Comparison of ENCODE assay signal across 16 cellular contexts in genomic region chr4:36269116-36269515, GRCh38. TPM values are rescaled to one million over a fixed set of nuclear protein-coding genes. Genes with fewer than 3 reads are reported as not detected.
DNase-seq lines count a peak whose midpoint lies in the region; ATAC-seq, FAIRE-seq and TF ChIP-seq lines count a peak whose summit lies in the region.
"Had no signal": no experiment of that assay in that cellular context is flagged by ENCODE, and none has a peak within 500 bp of the region (broad histone marks: within the 10 kb centered on the region; RNA-seq: fewer than 3 reads in every experiment).

No MANE protein-coding gene starts in this region.

- no peaks in the 10 kb centered on the region for H3K79me2 ChIP-seq in GM12878 (ENCODE audit: control insufficient read depth, insufficient read depth, low read length)

- RAD21 ChIA-PET in GM12878 (lab: Charles Lee; ENCODE audit: unreplicated experiment): interaction anchor here (1.7 to 2.3 kb wide), 2 partner anchors 64 to 79 kb away, joined by 4 to 9 read pairs; no protein-coding TSS in a partner anchor

- H3K4me3 Mint-ChIP-seq in activated CD4-positive, alpha-beta T cell treated with anti-CD3 and anti-CD28 coated beads for 36 hours: no peak overlapping the region

- TF ChIP-seq EP300 in GM12878 (IDR thresholded peaks at IDR 0.05; ENCODE audit: borderline replicate concordance in 1 of 2, control insufficient read depth in 1 of 2, low read depth in 2 of 2, low read length in 2 of 2): no peak

- H3K9ac ChIP-seq in GM12878 (ENCODE audit: control insufficient read depth, insufficient read depth, low read length): no peak overlapping the region

- H3K4me2 ChIP-seq in GM12878 (ENCODE audit: control insufficient read depth, insufficient read depth): no peak overlapping the region

- CTCF ChIA-PET in activated CD4-positive, alpha-beta T cell treated with anti-CD3 and anti-CD28 coated beads for 36 hours (lab: Charles Lee): interaction anchor here (0.5 to 3.0 kb wide), 4 partner anchors 10 to 261 kb away, joined by 3 to 17 read pairs (median 4); no protein-coding TSS in a partner anchor
- CTCF ChIA-PET in GM12878 (lab: Yijun Ruan, JAX): interaction anchor here (0.9 to 2.8 kb wide), 3 partner anchors 8 to 24 kb away, joined by 4 to 6 read pairs (median 5); partner anchors contain the start of genes ARAP2 and DTHD1

- intact Hi-C loops in activated CD4-positive, alpha-beta T cell treated with anti-CD3 and anti-CD28 coated beads for 36 hours (cut with DNase I, micrococcal nuclease): loop anchor here in 1 of 2 experiments (2.0 kb wide), 1 partner anchor 18 kb away; no protein-coding TSS in a partner anchor
- intact Hi-C loops in GM12878 (cut with micrococcal nuclease; ENCODE audit: unreplicated experiment): no loop called here
- intact Hi-C loops in sciatic nerve (cut with DNase I): no loop called here

- no TSS peak for BruUV-seq in GM12878 (replicated peaks; lab: Mats Ljungman, UMichigan)

- TF ChIP-seq CTCF in GM12878 (IDR thresholded peaks at IDR 0.05 in 2 of 3, conservative IDR thresholded peaks at IDR 0.05 in 1 of 3; ENCODE audit: control insufficient read depth in 2 of 3, extremely low read depth in 1 of 3, insufficient read depth in 1 of 3, low read depth in 3 of 3, low read length in 3 of 3): no peak

- no peaks in the 10 kb centered on the region for H3K27me3 ChIP-seq in GM12878 (replicated peaks in 1 of 2; ENCODE audit: control insufficient read depth in 2 of 2, insufficient read depth in 2 of 2, low read length in 1 of 2)

- no peaks in the 10 kb centered on the region for H3K9me3 ChIP-seq in GM12878 (replicated peaks; ENCODE audit: control insufficient read depth, insufficient read depth, low read length)
- H3K9me3 ChIP-seq: thoracic aorta had no signal

- peak; percentile 79 for ATAC-seq in activated CD4-positive, alpha-beta T cell treated with anti-CD3 and anti-CD28 coated beads for 36 hours
- ATAC-seq in GM12878: peak; percentile 84
- peak; percentile 36 for ATAC-seq in sciatic nerve
- no peak for ATAC-seq in left lobe of liver
- ATAC-seq in HG03196 (IDR thresholded peaks at IDR 0.05; ENCODE audit: unreplicated experiment): no peak

- no peaks in the 10 kb centered on the region for H3K4me1 ChIP-seq in GM12878 (ENCODE audit: control insufficient read depth, insufficient read depth, low read length)

- no peak for TF ChIP-seq POLR2A in GM12878 (IDR thresholded peaks at IDR 0.05; ENCODE audit: low read depth, low read length)

- H3K9me3 Mint-ChIP-seq in activated CD4-positive, alpha-beta T cell treated with anti-CD3 and anti-CD28 coated beads for 36 hours (ENCODE audit: low read depth): no peaks in the 10 kb centered on the region

- no peaks in the 10 kb centered on the region for H3K36me3 ChIP-seq in GM12878 (ENCODE audit: control insufficient read depth in 2 of 2, insufficient read depth in 2 of 2, low read length in 1 of 2)
- H3K36me3 ChIP-seq: thoracic aorta had no signal

- H2AFZ ChIP-seq in GM12878 (ENCODE audit: control insufficient read depth, low read depth, low read length): no peak overlapping the region

- no peak overlapping the region for H3K4me3 ChIP-seq in GM12878
- H3K4me3 ChIP-seq: thoracic aorta had no signal

- no peak for FAIRE-seq in GM12878 (lab: Jason Lieb, UNC)
- FAIRE-seq: A204.1 had no signal

- in situ Hi-C loops in GM12878 (cut with MboI): no loop called here

- peaks cover 42% of the 10 kb centered on the region for H3K4me1 Mint-ChIP-seq in activated CD4-positive, alpha-beta T cell treated with anti-CD3 and anti-CD28 coated beads for 36 hours

- no peaks in the 10 kb centered on the region for H3K36me3 Mint-ChIP-seq in activated CD4-positive, alpha-beta T cell treated with anti-CD3 and anti-CD28 coated beads for 36 hours (ENCODE audit: low read depth)

- DNase-seq in activated CD4-positive, alpha-beta T cell treated with anti-CD3 and anti-CD28 coated beads for 36 hours: peak; percentile 52
- no peak for DNase-seq in activated CD4-positive, alpha-beta T cell treated with anti-CD3 and anti-CD28 coated beads for 1 hour
- DNase-seq in T follicular helper cell (ENCODE audit: low read depth) (peak; percentile 37), GM12878 (ENCODE audit: low read depth, low spot score) (no peak), sciatic nerve (ENCODE audit: low spot score) (no peak), NCI-H1105 treated with DMSO at 0.1 percent for 48 hours (lab: John Stamatoyannopoulos, UW) (no peak), left lobe of liver (ENCODE audit: low spot score) (no peak)
- DNase-seq: DMS79 treated with DMSO at 0.1 percent for 48 hours; NCI-H446 treated with DMSO at 0.1 percent for 48 hours; posterior cingulate gyrus; stimulated activated CD4-positive, alpha-beta T cell treated with anti-CD3 and anti-CD28 coated beads, Interleukin-2, amount 100 ng/mL, for 48 hours had no signal

- POLR2A ChIA-PET in activated CD4-positive, alpha-beta T cell treated with anti-CD3 and anti-CD28 coated beads for 36 hours (lab: Charles Lee): interaction anchor here (2.3 kb wide), 1 partner anchor 17 kb away, joined by 7 read pairs; no protein-coding TSS in a partner anchor
- POLR2A ChIA-PET in GM12878 (lab: Charles Lee): no interaction called here

- no peaks in the 10 kb centered on the region for H4K20me1 ChIP-seq in GM12878 (ENCODE audit: control insufficient read depth, insufficient read depth)

- no peak overlapping the region for H3K27ac Mint-ChIP-seq in activated CD4-positive, alpha-beta T cell treated with anti-CD3 and anti-CD28 coated beads for 36 hours

- SMC1A ChIA-PET in GM12878 (lab: Charles Lee; ENCODE audit: uncharacterized antibody, unreplicated experiment): interaction anchor here (1.5 to 4.5 kb wide), 4 partner anchors 10 to 28 kb away, joined by 7 to 38 read pairs (median 14); no protein-coding TSS in a partner anchor

- no peak for TF ChIP-seq RAD21 in GM12878 (IDR thresholded peaks at IDR 0.05; ENCODE audit: insufficient read depth, low read depth, low read length)

- H3K27me3 Mint-ChIP-seq in activated CD4-positive, alpha-beta T cell treated with anti-CD3 and anti-CD28 coated beads for 36 hours: no peaks in the 10 kb centered on the region

- H3K27ac ChIP-seq in GM12878 (ENCODE audit: control insufficient read depth, insufficient read depth): no peak overlapping the region
- H3K27ac ChIP-seq: epithelial cell of prostate, thoracic aorta had no signal

- WGBS in GM12878 (ENCODE audit: insufficient coverage, insufficient replicate concordance, low lambda C conversion rate, missing lambda C conversion rate): 95% methylated on average over 4 of the region's 4 CpGs

TF ChIP-seq in GM12878, 131 proteins besides CTCF, POLR2A, EP300 and RAD21:
- no peak for TF ChIP-seq HDAC2 (IDR thresholded peaks at IDR 0.05)

RNA-seq across cellular contexts. Expression of gene DTHD1, which starts 12.3 kb away (rescaled TPM):
- under 1 TPM; 0.73 to 0.76 TPM for total RNA-seq in activated CD4-positive, alpha-beta T cell treated with anti-CD3 and anti-CD28 coated beads for 36 hours
- total RNA-seq in GM12878 (2013; cell fraction: nucleolus; rRNA removed): 0.24 and 0.31 TPM in 2 replicates
- total RNA-seq in GM12878 (2014; rRNA removed) (1.3 TPM in 2 replicates), GM12878 (2014; rRNA removed; fragmentation: Illumina TruSeq; extraction: Trizol) (1.7 and 1.8 TPM in 2 replicates), GM12878 (2021) (2.0 and 2.1 TPM in 2 replicates), sciatic nerve (0.62 TPM), left lobe of liver (0.05 TPM)
- polyA plus RNA-seq in GM12878 (2011; ENCODE audit: low read depth): 0.28 TPM
- polyA plus RNA-seq in GM12878 (2011; rRNA removed) (0.05 and 0.19 TPM in 2 replicates), GM12878 (2014; fragmentation: Illumina TruSeq; extraction: Trizol) (2.8 and 4.6 TPM in 2 replicates), GM12878 (2014; fragmentation: Nextera tagmentation; extraction: Ambion mirVana) (1 to 10 TPM; 1.2 to 1.5 TPM), GM12878 (2014; rRNA removed) (1.1 and 2.2 TPM in 2 replicates), GM12878 (2016; fragmentation: Nextera tagmentation; extraction: Ambion mirVana) (1 to 10 TPM; 1.1 to 1.3 TPM)
- polyA plus RNA-seq in GM12878 (2011; cell fraction: cytosol; rRNA removed): 0.03 TPM in 2 replicates
- 0.06 and 0.10 TPM in 2 replicates for polyA plus RNA-seq in GM12878 (2011; cell fraction: nucleus; rRNA removed)
- polyA plus RNA-seq in GM12878 (2012): 0.38 and 0.98 TPM in 2 replicates
- not detected in 2 replicates for polyA minus RNA-seq in GM12878 (2011; rRNA and poly(A)+ RNA removed)
- not detected in 2 replicates for polyA minus RNA-seq in GM12878 (2011; cell fraction: cytosol; rRNA and poly(A)+ RNA removed)
- 0.19 TPM in 1 of 2 replicates, not detected in the other for polyA minus RNA-seq in GM12878 (2011; cell fraction: nucleus; rRNA and poly(A)+ RNA removed)
- total RNA-seq: lung microvascular endothelial cell had no signal

RNA-seq across cellular contexts. Expression of gene ARAP2, which starts 24.8 kb away (rescaled TPM):
- total RNA-seq in activated CD4-positive, alpha-beta T cell treated with anti-CD3 and anti-CD28 coated beads for 36 hours: 10 to 100 TPM; 40.0 to 42.5 TPM
- total RNA-seq in GM12878 (2013; cell fraction: nucleolus; rRNA removed): 244 and 250 TPM in 2 replicates
- total RNA-seq in GM12878 (2014; rRNA removed): 32.9 and 40.7 TPM in 2 replicates
- 36.1 and 36.7 TPM in 2 replicates for total RNA-seq in GM12878 (2014; rRNA removed; fragmentation: Illumina TruSeq; extraction: Trizol)
- total RNA-seq in GM12878 (2021): 28.3 and 32.0 TPM in 2 replicates
- polyA plus RNA-seq in GM12878 (2011; ENCODE audit: low read depth): 5.7 TPM
- 12.1 and 19.1 TPM in 2 replicates for polyA plus RNA-seq in GM12878 (2011; rRNA removed)
- polyA plus RNA-seq in GM12878 (2011; cell fraction: cytosol; rRNA removed): 3.0 and 4.1 TPM in 2 replicates
- 14.8 and 17.4 TPM in 2 replicates for polyA plus RNA-seq in GM12878 (2011; cell fraction: nucleus; rRNA removed)
- 9.5 and 11.7 TPM in 2 replicates for polyA plus RNA-seq in GM12878 (2012)
- polyA plus RNA-seq in GM12878 (2014; fragmentation: Illumina TruSeq; extraction: Trizol): 18.2 and 24.6 TPM in 2 replicates
- polyA plus RNA-seq in GM12878 (2014; fragmentation: Nextera tagmentation; extraction: Ambion mirVana): 1 to 10 TPM; 5.4 to 5.7 TPM
- 9.4 and 11.5 TPM in 2 replicates for polyA plus RNA-seq in GM12878 (2014; rRNA removed)
- polyA plus RNA-seq in GM12878 (2016; fragmentation: Nextera tagmentation; extraction: Ambion mirVana): 10 to 100 TPM in 1 of 2 experiments, 1 to 10 TPM in 1; 8.0 to 12.3 TPM
- polyA minus RNA-seq in GM12878 (2011; rRNA and poly(A)+ RNA removed): 28.9 and 52.4 TPM in 2 replicates
- 5.1 and 12.1 TPM in 2 replicates for polyA minus RNA-seq in GM12878 (2011; cell fraction: cytosol; rRNA and poly(A)+ RNA removed)
- polyA minus RNA-seq in GM12878 (2011; cell fraction: nucleus; rRNA and poly(A)+ RNA removed): 57.2 and 74.5 TPM in 2 replicates
- 26.0 TPM for total RNA-seq in sciatic nerve
- total RNA-seq in left lobe of liver: 7.4 TPM

Comparison
In these comparisons a context has a peak if more than half of its experiments do, and no peak if none do; other contexts are left out.
1. DNase-seq: peak in activated CD4-positive, alpha-beta T cell treated with anti-CD3 and anti-CD28 coated beads for 36 hours (single experiment) and T follicular helper cell (single experiment); none in activated CD4-positive, alpha-beta T cell treated with anti-CD3 and anti-CD28 coated beads for 1 hour (single experiment), GM12878 (single experiment), sciatic nerve (single experiment), NCI-H1105 treated with DMSO at 0.1 percent for 48 hours (single experiment) and left lobe of liver (single experiment).
2. ATAC-seq: peak in activated CD4-positive, alpha-beta T cell treated with anti-CD3 and anti-CD28 coated beads for 36 hours (single experiment), GM12878 (single experiment) and sciatic nerve (single experiment); none in left lobe of liver (single experiment) and HG03196 (single experiment).